8 cellular contexts compared by ENCODE assay signal in the genomic region with DNA sequence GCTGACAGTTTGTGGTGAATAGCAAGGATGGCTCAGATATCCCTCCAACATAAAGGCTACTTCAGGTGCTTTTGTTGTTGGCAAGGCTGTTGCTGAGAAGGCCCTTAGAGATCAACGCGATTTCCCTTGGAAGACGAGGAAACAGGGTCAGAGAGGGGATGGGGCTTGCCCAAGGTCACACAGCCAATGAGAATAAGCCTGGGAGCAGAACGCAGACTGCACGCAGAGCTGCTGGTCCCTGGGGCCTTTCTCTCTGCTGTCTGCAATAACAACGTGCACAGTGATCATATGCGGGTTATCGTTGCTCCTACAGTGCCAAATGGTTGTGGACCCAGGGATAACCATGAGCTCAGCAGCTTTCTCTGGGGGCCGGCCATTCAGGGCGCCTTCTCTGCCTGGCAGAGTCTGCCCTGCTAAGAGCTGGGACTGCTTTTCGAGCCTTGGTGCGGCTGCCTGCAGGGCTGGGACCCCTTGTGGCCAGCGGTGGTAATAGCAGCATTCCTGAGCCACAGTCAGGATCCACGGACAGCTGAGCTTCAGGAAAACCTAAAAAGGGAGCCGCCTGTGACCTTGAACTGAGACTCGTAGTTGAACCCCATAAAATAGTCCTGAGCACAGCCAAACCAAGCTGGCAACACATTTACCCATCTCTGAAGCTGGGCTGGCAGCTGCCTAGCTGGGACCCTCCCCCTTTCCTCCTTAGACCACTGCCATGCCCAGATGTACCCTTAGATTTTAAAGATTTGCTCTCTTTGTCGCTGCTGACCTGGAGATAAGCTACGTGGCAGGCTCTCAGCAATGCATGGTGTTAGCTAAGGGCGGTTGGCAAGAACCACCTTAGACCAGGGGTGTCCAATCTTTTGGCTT. TPM values are rescaled to one million over a fixed set of nuclear protein-coding genes. Genes with fewer than 3 reads are reported as not detected.
DNase-seq lines count a peak whose midpoint lies in the region; ATAC-seq lines count a peak whose summit lies in the region.

No MANE protein-coding gene starts in this region.

- no peaks in the 10 kb centered on the region for H3K27me3 Mint-ChIP-seq in activated CD4-positive, alpha-beta T cell treated with anti-CD3 and anti-CD28 coated beads for 36 hours

- DNase-seq in activated gamma-delta T cell treated with Interleukin-2 at 50 U/mL for 16 hours (peak; percentile 54), activated gamma-delta T cell (lab: John Stamatoyannopoulos, UW) (no peak), NCI-H1694 (lab: John Stamatoyannopoulos, UW) (peak; percentile 61), dedifferentiated amniotic fluid mesenchymal stem cell (ENCODE audit: extremely low spot score) (peak; percentile 78), left lobe of liver (ENCODE audit: low spot score) (peak; percentile 67)
- peak; percentile 77 for DNase-seq in activated CD4-positive, alpha-beta T cell treated with anti-CD3 and anti-CD28 coated beads for 36 hours
- DNase-seq in stimulated activated CD4-positive, alpha-beta T cell treated with anti-CD3 and anti-CD28 coated beads, Interleukin-4, amount 100 ng/mL, for 24 hours, result peak; percentile 70

- no peaks in the 10 kb centered on the region for H3K9me3 Mint-ChIP-seq in activated CD4-positive, alpha-beta T cell treated with anti-CD3 and anti-CD28 coated beads for 36 hours (ENCODE audit: low read depth)

- H3K36me3 Mint-ChIP-seq in activated CD4-positive, alpha-beta T cell treated with anti-CD3 and anti-CD28 coated beads for 36 hours (ENCODE audit: low read depth), result peaks cover 11% of the 10 kb centered on the region

- no peak overlapping the region for H3K4me3 Mint-ChIP-seq in activated CD4-positive, alpha-beta T cell treated with anti-CD3 and anti-CD28 coated beads for 36 hours

- POLR2A ChIA-PET in activated CD4-positive, alpha-beta T cell treated with anti-CD3 and anti-CD28 coated beads for 36 hours (lab: Charles Lee), result interaction anchor here (0.5 to 0.6 kb wide), 3 partner anchors 21 to 75 kb away, joined by 3 to 5 read pairs (median 3); no protein-coding TSS in a partner anchor

- H3K4me1 Mint-ChIP-seq in activated CD4-positive, alpha-beta T cell treated with anti-CD3 and anti-CD28 coated beads for 36 hours, result peaks cover 18% of the 10 kb centered on the region

- ATAC-seq in activated CD4-positive, alpha-beta T cell treated with anti-CD3 and anti-CD28 coated beads for 36 hours, result peak; percentile 75
- ATAC-seq in left lobe of liver (peak; percentile 99), HG02678 (IDR thresholded peaks at IDR 0.05; ENCODE audit: unreplicated experiment) (no peak)

- CTCF ChIA-PET in activated CD4-positive, alpha-beta T cell treated with anti-CD3 and anti-CD28 coated beads for 36 hours (lab: Charles Lee), result interaction anchor here (0.6 to 9.4 kb wide), 32 partner anchors 8 to 1132 kb away, joined by 3 to 151 read pairs (median 4); partner anchors contain the start of gene HTR6

- intact Hi-C loops in activated CD4-positive, alpha-beta T cell treated with anti-CD3 and anti-CD28 coated beads for 36 hours (cut with DNase I, micrococcal nuclease), result loop anchor here (1.0 kb wide), 1 partner anchor 43 kb away; no protein-coding TSS in a partner anchor

- H3K27ac Mint-ChIP-seq in activated CD4-positive, alpha-beta T cell treated with anti-CD3 and anti-CD28 coated beads for 36 hours, result no peak overlapping the region

RNA-seq across cellular contexts. Expression of gene HTR6, which starts 39.8 kb away (rescaled TPM):
- total RNA-seq in activated CD4-positive, alpha-beta T cell treated with anti-CD3 and anti-CD28 coated beads for 36 hours, result 1 to 10 TPM; 1.1 to 1.6 TPM
- total RNA-seq in left lobe of liver, result not detected
